9 cellular contexts compared by ENCODE assay signal in the genomic region with DNA sequence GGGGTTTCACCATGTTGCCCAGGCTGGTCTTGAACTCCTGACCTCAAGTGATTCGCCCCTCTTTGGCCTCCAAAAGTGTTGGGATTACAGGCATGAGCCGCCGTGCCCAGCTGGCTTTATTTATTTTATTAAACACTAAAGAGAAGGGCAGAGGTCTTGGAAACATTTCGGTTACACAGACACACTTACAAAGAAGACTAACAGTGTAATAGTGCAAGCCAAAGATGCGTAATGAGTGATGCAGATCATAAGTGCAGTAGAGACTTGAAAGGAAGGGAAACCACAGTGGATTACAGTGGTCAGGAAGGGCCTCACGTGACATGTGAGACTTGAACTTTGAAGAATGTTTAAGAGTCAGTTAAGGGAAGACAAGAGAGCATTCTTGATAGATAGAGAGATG. TPM values are rescaled to one million over a fixed set of nuclear protein-coding genes. Genes with fewer than 3 reads are reported as not detected.
DNase-seq lines count a peak whose midpoint lies in the region; ATAC-seq and TF ChIP-seq lines count a peak whose summit lies in the region.
"Had no signal": no experiment of that assay in that cellular context is flagged by ENCODE, and none has a peak within 500 bp of the region (broad histone marks: within the 10 kb centered on the region; RNA-seq: fewer than 3 reads in every experiment).

No MANE protein-coding gene starts in this region.

- H3K4me3 Mint-ChIP-seq in activated naive CD8-positive, alpha-beta T cell, result peak overlapping the region; percentile 52
- H3K4me3 Mint-ChIP-seq: neural crest cell had no signal

- H2AFZ ChIP-seq in PC-3 (ENCODE audit: low read length), result no peak overlapping the region

- H3K9ac ChIP-seq in PC-3 (ENCODE audit: low read length), result no peak overlapping the region

- no peaks in the 10 kb centered on the region for H3K27me3 ChIP-seq in PC-3 (ENCODE audit: low read length)

- DNase-seq in COLO829 (ENCODE audit: low spot score) (peak; percentile 80), HFF-Myc (ENCODE audit: extremely low read depth, low read depth) (peak; percentile 75), SIG-M5 (lab: John Stamatoyannopoulos, UW) (peak; percentile 20), smooth muscle cell of the brain vasculature (ENCODE audit: low read depth, low spot score) (peak; percentile 74), NCI-H2029 treated with DMSO at 0.1 percent for 48 hours (lab: John Stamatoyannopoulos, UW) (no peak), retina (no peak), PC-3 (no peak)

- intact Hi-C loops in PC-3 (cut with micrococcal nuclease), result no loop called here

- TF ChIP-seq CTCF in HFF-Myc (IDR thresholded peaks at IDR 0.05; ENCODE audit: low read depth, low read length, missing control alignments) (no peak), PC-3 (conservative IDR thresholded peaks at IDR 0.05; ENCODE audit: low read depth, low read length) (no peak)

- 0 out of 2 replicates have a peak, but pooled peaks cover 2% of the 10 kb centered on the region for H3K4me1 ChIP-seq in PC-3 (ENCODE audit: insufficient read depth, low read length)

- H3K9me2 ChIP-seq in PC-3 (replicated peaks; ENCODE audit: low read length), result 0 out of 2 replicates have a peak, but pooled peaks cover 3% of the 10 kb centered on the region

- no peaks in the 10 kb centered on the region for H3K79me2 ChIP-seq in PC-3 (ENCODE audit: low read length)

- no peak overlapping the region for H3K27ac ChIP-seq in PC-3 (ENCODE audit: low read length)

- H3K4me1 Mint-ChIP-seq in activated naive CD8-positive, alpha-beta T cell (ENCODE audit: low read depth), result peaks cover 42% of the 10 kb centered on the region

- no TSS peak for BruUV-seq in PC-3 (replicated peaks; lab: Mats Ljungman, UMichigan)

- POLR2A ChIA-PET in PC-3 (lab: Charles Lee; ENCODE audit: unreplicated experiment), result no interaction called here

- peaks cover 4% of the 10 kb centered on the region for H3K9me3 Mint-ChIP-seq in activated naive CD8-positive, alpha-beta T cell (ENCODE audit: low read depth)
- H3K9me3 Mint-ChIP-seq: neural crest cell had no signal

- no peak overlapping the region for H3K4me2 ChIP-seq in PC-3 (ENCODE audit: low read length)

- no peaks in the 10 kb centered on the region for H3K27me3 Mint-ChIP-seq in activated naive CD8-positive, alpha-beta T cell

- no peak for ATAC-seq in PC-3

- H3K9me3 ChIP-seq in PC-3 (ENCODE audit: low read length), result no peaks in the 10 kb centered on the region

- no peaks in the 10 kb centered on the region for H4K20me1 ChIP-seq in PC-3 (ENCODE audit: low read length)

- H3K36me3 Mint-ChIP-seq in activated naive CD8-positive, alpha-beta T cell, result peaks cover 3% of the 10 kb centered on the region

- H3K4me3 ChIP-seq in HFF-Myc (replicated peaks; ENCODE audit: low read depth, low read length) (no peak overlapping the region), PC-3 (ENCODE audit: low read length) (no peak overlapping the region)

- peak overlapping the region; percentile 79 for H3K27ac Mint-ChIP-seq in activated naive CD8-positive, alpha-beta T cell

- H3F3A ChIP-seq in PC-3 (ENCODE audit: low read length, unreplicated experiment), result no peaks in the 10 kb centered on the region

- no peaks in the 10 kb centered on the region for H3K36me3 ChIP-seq in PC-3 (ENCODE audit: low read depth, low read length)

- CTCF ChIA-PET in PC-3 (lab: Charles Lee), result no interaction called here

RNA-seq across cellular contexts. Expression of a gene that starts 33.9 kb away (rescaled TPM):
- total RNA-seq in PC-3 (2014; rRNA removed), result 20.7 and 23.9 TPM in 2 replicates

RNA-seq across cellular contexts. Expression of a gene that starts 55.3 kb away (rescaled TPM):
- 0.77 and 1.1 TPM in 2 replicates for total RNA-seq in PC-3 (2014; rRNA removed)

Comparison
In these comparisons a context has a peak if more than half of its experiments do, and no peak if none do; other contexts are left out.
1. DNase-seq: peak in COLO829 (single experiment), HFF-Myc (single experiment), SIG-M5 (single experiment) and smooth muscle cell of the brain vasculature (single experiment); none in NCI-H2029 treated with DMSO at 0.1 percent for 48 hours (single experiment), retina (single experiment) and PC-3 (single experiment).